Comparison of ENCODE assay signal across 9 cellular contexts in the genomic region with DNA sequence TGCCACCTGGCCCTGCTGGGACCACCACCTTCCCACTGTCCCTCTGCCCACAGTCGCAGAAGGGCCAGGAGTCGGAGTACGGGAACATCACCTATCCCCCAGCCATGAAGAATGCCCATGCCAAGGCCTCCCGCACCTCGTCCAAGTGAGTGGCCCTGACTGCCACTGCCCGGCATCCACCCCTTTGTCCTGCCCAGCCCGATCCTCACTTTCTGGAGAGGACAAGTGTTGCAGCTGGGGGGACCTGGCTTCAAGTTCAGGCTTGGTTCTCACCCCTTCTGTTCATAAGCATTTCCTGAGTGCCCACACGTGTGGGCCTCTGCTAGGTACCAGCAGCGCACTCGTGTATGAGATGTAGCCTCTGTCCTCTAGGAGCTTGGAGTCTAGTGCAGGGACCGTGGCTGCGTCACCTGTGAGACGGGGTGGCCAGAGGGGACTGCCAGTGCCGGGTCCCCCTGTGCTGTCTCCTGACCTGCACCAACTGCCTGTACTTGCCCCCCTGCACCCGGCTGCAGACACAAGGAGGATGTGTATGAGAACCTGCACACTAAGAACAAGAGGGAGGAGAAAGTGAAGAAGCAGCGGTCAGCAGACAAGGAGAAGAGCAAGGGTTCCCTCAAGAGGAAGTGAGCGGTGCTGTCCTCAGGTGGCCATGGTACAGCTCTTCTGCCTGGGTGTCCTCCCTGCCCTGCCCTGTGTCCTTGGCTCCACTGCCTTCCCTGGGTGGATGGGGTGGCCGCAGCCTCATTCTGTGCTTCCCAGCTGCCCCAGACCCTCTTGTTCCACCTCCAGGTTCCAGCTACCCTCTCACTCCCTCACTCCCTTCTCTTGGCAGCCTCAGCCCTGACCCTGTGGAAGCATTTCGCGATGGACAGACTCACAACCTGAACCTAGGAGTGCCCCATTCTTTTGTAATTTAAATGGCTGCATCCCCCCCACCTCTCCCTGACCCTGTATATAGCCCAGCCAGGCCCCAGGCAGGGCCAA. TPM values are rescaled to one million over a fixed set of nuclear protein-coding genes. Genes with fewer than 3 reads are reported as not detected.
A peak's percentile ranks its signal among the peaks of the same experiment; 100 is the strongest.
DNase-seq lines count a peak whose midpoint lies in the region; TF ChIP-seq lines count a peak whose summit lies in the region.
"Had no signal": no experiment of that assay in that cellular context is flagged by ENCODE, and none has a peak within 500 bp of the region (broad histone marks: within the 10 kb centered on the region; RNA-seq: fewer than 3 reads in every experiment).

No MANE protein-coding gene starts in this region.

- TF ChIP-seq CTCF in astrocyte of the cerebellum (IDR thresholded peaks at IDR 0.05; ENCODE audit: low read depth, low read length, missing control alignments) = peak; percentile 30

- in situ Hi-C loops in astrocyte of the cerebellum (cut with HindIII; ENCODE audit: low sequenced_read_pairs) = no loop called here

- peaks cover 7 to 23% of the 10 kb centered on the region in 2 donors for H3K36me3 ChIP-seq in mucosa of rectum (ENCODE audit: control insufficient read depth in 2 of 2, insufficient read depth in 2 of 2, low read length in 2 of 2)

- H3K9me3 ChIP-seq in mucosa of rectum (ENCODE audit: control insufficient read depth in 2 of 2, low read length in 2 of 2) = no peaks in the 10 kb centered on the region

- DNase-seq in NK-92 treated with Interleukin-12 subunit alpha and Interleukin-12 subunit beta, amount 100 ng/mL, for 24 hours (lab: John Stamatoyannopoulos, UW) = peak; percentile 26
- DNase-seq in NK-92 (lab: John Stamatoyannopoulos, UW; ENCODE audit: unreplicated experiment) = no peak
- DNase-seq in NCI-H146 (lab: John Stamatoyannopoulos, UW) = peak; percentile 65
- no peak for DNase-seq in astrocyte of the cerebellum (ENCODE audit: low read depth)
- DNase-seq in effector CD8-positive, alpha-beta T cell (lab: John Stamatoyannopoulos, UW) = no peak
- DNase-seq in NCI-H226 = no peak
- no peak for DNase-seq in cerebellum (ENCODE audit: low spot score)

- no peaks in the 10 kb centered on the region for H3K27me3 ChIP-seq in mucosa of rectum (ENCODE audit: control insufficient read depth in 2 of 2, insufficient read depth in 2 of 2, low read length in 2 of 2)

- H3K4me3 ChIP-seq in astrocyte of the cerebellum (ENCODE audit: low read depth, low read length) (no peak overlapping the region), mucosa of rectum (ENCODE audit: low read length in 2 of 2) (peak overlapping the region; percentile 72 to 91)

- peak overlapping the region; percentile 89 to 99 for H3K9ac ChIP-seq in mucosa of rectum (ENCODE audit: low read depth in 1 of 2, low read length in 2 of 2)

- H3K4me1 ChIP-seq in mucosa of rectum (ENCODE audit: control insufficient read depth in 2 of 2, insufficient read depth in 2 of 2, low read length in 2 of 2) = peaks cover 53 to 72% of the 10 kb centered on the region in 2 donors

- peak overlapping the region; percentile 98 to 99 for H3K27ac ChIP-seq in mucosa of rectum (ENCODE audit: low read depth in 2 of 2, low read length in 2 of 2)

RNA-seq across cellular contexts. Expression of a gene that starts 9.4 kb away (rescaled TPM):
- 2.9 TPM for total RNA-seq in cerebellum
- total RNA-seq: Daoy had no signal

RNA-seq across cellular contexts. Expression of a gene that starts 9.9 kb away (rescaled TPM):
- total RNA-seq in cerebellum = 74.0 TPM

RNA-seq across cellular contexts. Expression of a gene that starts 10.1 kb away (rescaled TPM):
- total RNA-seq in cerebellum = 23.3 TPM

RNA-seq across cellular contexts. Expression of a gene that starts 16.8 kb away (rescaled TPM):
- 131 TPM for total RNA-seq in cerebellum

RNA-seq across cellular contexts. Expression of a gene that starts 17.0 kb away (rescaled TPM):
- not detected for total RNA-seq in cerebellum
- total RNA-seq: Daoy had no signal

Comparison
In these comparisons a context has a peak if more than half of its experiments do, and no peak if none do; other contexts are left out.
1. DNase-seq: peak in NK-92 treated with Interleukin-12 subunit alpha and Interleukin-12 subunit beta, amount 100 ng/mL, for 24 hours (single experiment) and NCI-H146 (single experiment); none in NK-92 (single experiment), astrocyte of the cerebellum (single experiment), effector CD8-positive, alpha-beta T cell (single experiment), NCI-H226 (single experiment) and cerebellum (single experiment).